ENCODE assay signal across 12 cellular contexts in the genomic region with DNA sequence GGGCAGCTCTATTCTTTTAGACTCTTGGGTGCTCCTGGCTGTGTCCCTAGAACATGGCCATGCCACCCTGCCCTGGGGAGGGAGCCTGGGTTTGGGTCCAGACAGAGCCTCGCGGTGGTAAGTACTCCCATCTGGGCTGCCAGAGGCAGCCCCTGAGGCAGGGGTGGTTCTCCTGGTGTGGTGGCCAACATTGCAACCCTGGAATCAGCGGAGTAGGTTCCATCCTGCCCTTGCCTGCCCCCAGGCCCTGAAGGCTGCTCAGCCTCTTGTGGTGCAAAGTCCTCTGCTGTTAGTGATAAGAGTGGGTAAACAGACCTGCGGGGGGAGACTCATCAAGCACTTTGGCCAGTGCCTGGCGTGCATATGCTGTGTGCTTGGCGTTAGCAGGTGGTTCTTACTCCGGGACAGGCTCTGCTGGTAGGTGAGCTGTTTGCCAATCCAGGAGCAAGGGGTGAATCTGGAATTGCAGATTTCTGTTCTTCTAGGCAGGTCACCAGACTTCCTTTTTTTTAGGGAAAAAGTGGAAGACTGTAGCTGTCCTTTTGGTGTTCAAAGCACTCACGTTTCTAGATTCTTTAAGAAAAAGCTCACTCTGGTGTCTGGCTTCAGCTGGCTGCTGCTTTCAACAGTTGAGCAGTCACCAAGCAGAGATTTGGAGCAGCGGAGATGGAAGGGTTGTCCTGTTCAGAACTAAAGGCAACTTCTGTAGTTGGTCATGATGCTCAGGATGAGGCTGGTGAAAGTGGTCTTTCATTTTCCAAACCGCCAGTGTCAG. TPM values are rescaled to one million over a fixed set of nuclear protein-coding genes. Genes with fewer than 3 reads are reported as not detected.
A peak's percentile ranks its signal among the peaks of the same experiment; 100 is the strongest.
DNase-seq lines count a peak whose midpoint lies in the region; ATAC-seq, FAIRE-seq and TF ChIP-seq lines count a peak whose summit lies in the region.
"Had no signal": no experiment of that assay in that cellular context is flagged by ENCODE, and none has a peak within 500 bp of the region (broad histone marks: within the 10 kb centered on the region; RNA-seq: fewer than 3 reads in every experiment).

No MANE protein-coding gene starts in this region.

- peak overlapping the region; percentile 85 for H3K4me3 Mint-ChIP-seq in activated CD4-positive, alpha-beta T cell treated with anti-CD3 and anti-CD28 coated beads, Interleukin-2, amount 10 ng/mL, durations not matched to agents 24 days and 14 days

- H4K20me1 ChIP-seq in PC-3 (ENCODE audit: low read length): peaks cover 43% of the 10 kb centered on the region

- H3K9me2 ChIP-seq in PC-3 (replicated peaks; ENCODE audit: low read length): no peaks in the 10 kb centered on the region

- H3K4me2 ChIP-seq in PC-3 (ENCODE audit: low read length): peak overlapping the region; percentile 91; the same call in 1 of the 2 replicates

- H3K9me3 ChIP-seq in PC-3 (ENCODE audit: low read length) (no peaks in the 10 kb centered on the region), right atrium auricular region (no peaks in the 10 kb centered on the region), spleen (no peaks in the 10 kb centered on the region)

- H3K27me3 ChIP-seq in PC-3 (ENCODE audit: low read length): no peaks in the 10 kb centered on the region
- H3K27me3 ChIP-seq in right atrium auricular region: no peaks in the 10 kb centered on the region
- no peaks in the 10 kb centered on the region for H3K27me3 ChIP-seq in spleen (replicated peaks in 1 of 7)

- no peak overlapping the region for H3K9ac ChIP-seq in PC-3 (ENCODE audit: low read length)

- peaks cover 31% of the 10 kb centered on the region for H3K36me3 Mint-ChIP-seq in activated CD4-positive, alpha-beta T cell treated with anti-CD3 and anti-CD28 coated beads, Interleukin-2, amount 10 ng/mL, durations not matched to agents 24 days and 14 days (ENCODE audit: low read depth)

- CTCF ChIA-PET in PC-3 (lab: Charles Lee): no interaction called here

- 79 to 89% (median 81%) methylated on average over 7 to 10 of the region's 10 CpGs for WGBS in spleen, 5 donors

- H3K27ac ChIP-seq in PC-3 (ENCODE audit: low read length) (no peak overlapping the region), right atrium auricular region (peak overlapping the region; percentile 38 to 47), spleen (no peak overlapping the region)

- no peak overlapping the region for H2AFZ ChIP-seq in PC-3 (ENCODE audit: low read length)

- TF ChIP-seq CTCF in PC-3 (conservative IDR thresholded peaks at IDR 0.05; ENCODE audit: low read depth, low read length) (no peak), right atrium auricular region (IDR thresholded peaks at IDR 0.05) (no peak), spleen (IDR thresholded peaks at IDR 0.05 in 8 of 11, conservative IDR thresholded peaks at IDR 0.05 in 3 of 11) (no peak)

- POLR2A ChIA-PET in PC-3 (lab: Charles Lee; ENCODE audit: unreplicated experiment): no interaction called here

- H3K9me3 Mint-ChIP-seq in activated CD4-positive, alpha-beta T cell treated with anti-CD3 and anti-CD28 coated beads, Interleukin-2, amount 10 ng/mL, durations not matched to agents 24 days and 14 days: no peaks in the 10 kb centered on the region

- H3K4me3 ChIP-seq in PC-3 (ENCODE audit: low read length): no peak overlapping the region
- H3K4me3 ChIP-seq in right atrium auricular region: no peak overlapping the region
- H3K4me3 ChIP-seq in spleen: peak overlapping the region in 3 of 8 donors; percentile 6 to 91 (median 72)

- H3K36me3 ChIP-seq in PC-3 (ENCODE audit: low read depth, low read length) (no peaks in the 10 kb centered on the region), right atrium auricular region (no peaks in the 10 kb centered on the region), spleen (peaks cover 0 to 57% (median 9%) of the 10 kb centered on the region in 6 donors)

- no TSS peak for BruUV-seq in PC-3 (replicated peaks; lab: Mats Ljungman, UMichigan)

- intact Hi-C loops in activated CD4-positive, alpha-beta T cell treated with anti-CD3 and anti-CD28 coated beads, Interleukin-2, amount 10 ng/mL, durations not matched to agents 24 days and 14 days (cut with micrococcal nuclease): loop anchor here (5.0 kb wide), 3 partner anchors 182 to 552 kb away; a partner anchor contains a TSS
- intact Hi-C loops in PC-3 (cut with micrococcal nuclease) (loop anchor here (5.0 kb wide), 1 partner anchor 77 kb away; a partner anchor contains a TSS), spleen (cut with DNase I; ENCODE audit: low total_unique reads) (no loop called here)

- FAIRE-seq in frontal cortex (lab: Jason Lieb, UNC): no peak

- H3F3A ChIP-seq in PC-3 (ENCODE audit: low read length, unreplicated experiment): no peaks in the 10 kb centered on the region

- H3K79me2 ChIP-seq in PC-3 (ENCODE audit: low read length): peaks cover 63% of the 10 kb centered on the region

- peaks cover 48% of the 10 kb centered on the region for H3K4me1 Mint-ChIP-seq in activated CD4-positive, alpha-beta T cell treated with anti-CD3 and anti-CD28 coated beads, Interleukin-2, amount 10 ng/mL, durations not matched to agents 24 days and 14 days

- H3K4me1 ChIP-seq in PC-3 (ENCODE audit: insufficient read depth, low read length) (peaks cover 28% of the 10 kb centered on the region), right atrium auricular region (peaks cover 0 to 73% of the 10 kb centered on the region in 2 donors), spleen (peaks cover 46 to 79% (median 60%) of the 10 kb centered on the region in 6 donors)

- no peak for DNase-seq in activated CD4-positive, alpha-beta T cell treated with anti-CD3 and anti-CD28 coated beads, Interleukin-2, amount 10 ng/mL, durations not matched to agents 24 days and 14 days
- no peak for DNase-seq in activated CD4-positive, alpha-beta T cell treated with anti-CD3 and anti-CD28 coated beads, Interleukin-2, amount 50 U/mL, for 1 hour
- no peak for DNase-seq in PC-3
- DNase-seq in right atrium auricular region (ENCODE audit: low spot score): no peak
- DNase-seq in spleen: peak; percentile 61
- no peak for DNase-seq in frontal cortex (ENCODE audit: low spot score in 2 of 2)
- DNase-seq: cortex of kidney; NCI-H2171 treated with DMSO at 0.1 percent for 48 hours; stimulated activated CD4-positive, alpha-beta T cell treated with anti-CD3 and anti-CD28 coated beads, Interleukin-2, amount 100 ng/mL, for 48 hours had no signal

- H3K27ac Mint-ChIP-seq in activated CD4-positive, alpha-beta T cell treated with anti-CD3 and anti-CD28 coated beads, Interleukin-2, amount 10 ng/mL, durations not matched to agents 24 days and 14 days: no peak overlapping the region

- H3K27me3 Mint-ChIP-seq in activated CD4-positive, alpha-beta T cell treated with anti-CD3 and anti-CD28 coated beads, Interleukin-2, amount 10 ng/mL, durations not matched to agents 24 days and 14 days: no peaks in the 10 kb centered on the region

- TF ChIP-seq POLR2A in spleen (IDR thresholded peaks at IDR 0.05): no peak

- ATAC-seq in PC-3: no peak
- ATAC-seq in GM18867 (IDR thresholded peaks at IDR 0.05; ENCODE audit: unreplicated experiment): no peak
- no peak for ATAC-seq in HG03442 (IDR thresholded peaks at IDR 0.05; ENCODE audit: unreplicated experiment)
- ATAC-seq: activated CD4-positive, CD25-positive, alpha-beta regulatory T cell treated with anti-CD3 and anti-CD28 coated beads, Interleukin-2, amount 50 U/mL, for 24 hours had no signal

RNA-seq across cellular contexts. Expression of a gene that starts 3.2 kb away (rescaled TPM):
- 29.4 and 30.5 TPM in 2 replicates for total RNA-seq in activated CD4-positive, alpha-beta T cell treated with anti-CD3 and anti-CD28 coated beads, Interleukin-2, amount 10 ng/mL, durations not matched to agents 24 days and 14 days
- total RNA-seq in PC-3 (2014; rRNA removed) (9.0 and 12.3 TPM in 2 replicates), right atrium auricular region (1 to 10 TPM; 4.2 to 7.9 TPM), spleen (10 to 100 TPM; 20.7 to 37.8 (median 25.6) TPM), frontal cortex (11.8 TPM)
- 1 to 10 TPM; 3.7 to 7.8 (median 3.7) TPM for polyA plus RNA-seq in spleen

RNA-seq across cellular contexts. Expression of a gene that starts 24.5 kb away (rescaled TPM):
- total RNA-seq in activated CD4-positive, alpha-beta T cell treated with anti-CD3 and anti-CD28 coated beads, Interleukin-2, amount 10 ng/mL, durations not matched to agents 24 days and 14 days: 6.7 and 8.4 TPM in 2 replicates
- total RNA-seq in PC-3 (2014; rRNA removed) (4.0 and 8.2 TPM in 2 replicates), right atrium auricular region (10 to 100 TPM in 1 of 2 donors, 1 to 10 TPM in 1; 9.3 to 23.0 TPM), spleen (10 to 100 TPM in 3 of 7 donors, 1 to 10 TPM in 4; 4.6 to 19.8 (median 9.3) TPM), frontal cortex (4.1 TPM)
- 1 to 10 TPM; 2.4 to 4.9 (median 3.9) TPM for polyA plus RNA-seq in spleen

RNA-seq across cellular contexts. Expression of a gene that starts 38.5 kb away (rescaled TPM):
- 37.0 and 44.0 TPM in 2 replicates for total RNA-seq in activated CD4-positive, alpha-beta T cell treated with anti-CD3 and anti-CD28 coated beads, Interleukin-2, amount 10 ng/mL, durations not matched to agents 24 days and 14 days
- total RNA-seq in PC-3 (2014; rRNA removed) (24.5 and 29.4 TPM in 2 replicates), right atrium auricular region (10 to 100 TPM in 1 of 2 donors, 1 to 10 TPM in 1; 8.7 to 12.2 TPM), spleen (10 to 100 TPM; 13.6 to 32.2 (median 22.5) TPM), frontal cortex (5.7 TPM)
- polyA plus RNA-seq in spleen: 10 to 100 TPM; 13.7 to 17.7 (median 15.8) TPM

RNA-seq across cellular contexts. Expression of a gene that starts 50.6 kb away (rescaled TPM):
- total RNA-seq in activated CD4-positive, alpha-beta T cell treated with anti-CD3 and anti-CD28 coated beads, Interleukin-2, amount 10 ng/mL, durations not matched to agents 24 days and 14 days: 23.8 and 26.1 TPM in 2 replicates
- 20.6 and 29.8 TPM in 2 replicates for total RNA-seq in PC-3 (2014; rRNA removed)
- 10 to 100 TPM; 12.0 to 23.3 TPM for total RNA-seq in right atrium auricular region
- 100 to 1,000 TPM in 2 of 7 donors, 10 to 100 TPM in 5; 59.7 to 205 (median 70.3) TPM for total RNA-seq in spleen
- polyA plus RNA-seq in spleen: 10 to 100 TPM in 2 of 3 donors, 1 to 10 TPM in 1; 6.1 to 37.2 (median 16.5) TPM
- total RNA-seq in frontal cortex: 52.6 TPM

RNA-seq across cellular contexts. Expression of a gene that starts 58.6 kb away (rescaled TPM):
- total RNA-seq in activated CD4-positive, alpha-beta T cell treated with anti-CD3 and anti-CD28 coated beads, Interleukin-2, amount 10 ng/mL, durations not matched to agents 24 days and 14 days: 10.1 and 11.2 TPM in 2 replicates
- total RNA-seq in PC-3 (2014; rRNA removed) (12.5 and 15.1 TPM in 2 replicates), right atrium auricular region (10 to 100 TPM; 22.1 to 22.2 TPM), spleen (10 to 100 TPM in 3 of 7 donors, 1 to 10 TPM in 4; 5.7 to 14.4 (median 9.4) TPM), frontal cortex (5.3 TPM)
- 1 to 10 TPM; 1.5 to 3.3 (median 2.8) TPM for polyA plus RNA-seq in spleen

Comparison
In these comparisons a context has a peak if more than half of its experiments do, and no peak if none do; other contexts are left out.
1. H3K27ac ChIP-seq: peak in right atrium auricular region (2 of 2); none in PC-3 (single experiment) and spleen (0 of 8).